1 cellular context compared by ENCODE assay signal in the genomic region with DNA sequence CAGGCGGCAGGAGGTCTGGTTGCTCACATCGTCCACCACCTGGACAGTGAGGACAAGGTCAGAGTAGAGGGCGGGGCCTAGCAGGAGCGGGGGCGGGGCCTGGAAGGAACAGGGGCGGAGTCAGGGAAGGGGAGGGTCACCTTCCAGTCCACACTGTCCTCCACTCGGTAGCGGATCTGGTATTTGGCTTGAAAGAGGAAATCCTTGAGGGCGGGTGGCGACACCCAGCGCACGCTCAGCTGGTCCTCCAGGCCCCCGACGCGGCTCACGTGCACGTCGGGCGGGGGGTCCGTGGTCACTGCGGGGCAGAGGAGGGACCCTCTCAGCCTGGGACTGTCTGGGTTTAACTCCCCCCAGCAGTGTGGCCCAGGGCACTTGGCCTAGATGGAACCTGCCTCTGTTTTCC.
TF ChIP-seq lines count a peak whose summit lies in the region.

No MANE protein-coding gene starts in this region.

TF ChIP-seq in K562, 482 proteins besides CTCF, POLR2A, EP300 and RAD21 (continued from another document and continues in another):
- TF ChIP-seq, protein P1, sequence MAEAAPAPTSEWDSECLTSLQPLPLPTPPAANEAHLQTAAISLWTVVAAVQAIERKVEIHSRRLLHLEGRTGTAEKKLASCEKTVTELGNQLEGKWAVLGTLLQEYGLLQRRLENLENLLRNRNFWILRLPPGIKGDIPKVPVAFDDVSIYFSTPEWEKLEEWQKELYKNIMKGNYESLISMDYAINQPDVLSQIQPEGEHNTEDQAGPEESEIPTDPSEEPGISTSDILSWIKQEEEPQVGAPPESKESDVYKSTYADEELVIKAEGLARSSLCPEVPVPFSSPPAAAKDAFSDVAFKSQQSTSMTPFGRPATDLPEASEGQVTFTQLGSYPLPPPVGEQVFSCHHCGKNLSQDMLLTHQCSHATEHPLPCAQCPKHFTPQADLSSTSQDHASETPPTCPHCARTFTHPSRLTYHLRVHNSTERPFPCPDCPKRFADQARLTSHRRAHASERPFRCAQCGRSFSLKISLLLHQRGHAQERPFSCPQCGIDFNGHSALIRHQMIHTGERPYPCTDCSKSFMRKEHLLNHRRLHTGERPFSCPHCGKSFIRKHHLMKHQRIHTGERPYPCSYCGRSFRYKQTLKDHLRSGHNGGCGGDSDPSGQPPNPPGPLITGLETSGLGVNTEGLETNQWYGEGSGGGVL (CRISPR knock-in tag; IDR thresholded peaks at IDR 0.05) = no peak
- TF ChIP-seq NCOR1 (IDR thresholded peaks at IDR 0.05) = no peak
- no peak for TF ChIP-seq RBM17 (IDR thresholded peaks at IDR 0.05; ENCODE audit: borderline replicate concordance, low read depth, low read length)
- no peak for TF ChIP-seq SETDB1 (IDR thresholded peaks at IDR 0.05; ENCODE audit: low read length)
- TF ChIP-seq, protein P2, sequence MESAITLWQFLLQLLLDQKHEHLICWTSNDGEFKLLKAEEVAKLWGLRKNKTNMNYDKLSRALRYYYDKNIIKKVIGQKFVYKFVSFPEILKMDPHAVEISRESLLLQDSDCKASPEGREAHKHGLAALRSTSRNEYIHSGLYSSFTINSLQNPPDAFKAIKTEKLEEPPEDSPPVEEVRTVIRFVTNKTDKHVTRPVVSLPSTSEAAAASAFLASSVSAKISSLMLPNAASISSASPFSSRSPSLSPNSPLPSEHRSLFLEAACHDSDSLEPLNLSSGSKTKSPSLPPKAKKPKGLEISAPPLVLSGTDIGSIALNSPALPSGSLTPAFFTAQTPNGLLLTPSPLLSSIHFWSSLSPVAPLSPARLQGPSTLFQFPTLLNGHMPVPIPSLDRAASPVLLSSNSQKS (CRISPR knock-in tag; IDR thresholded peaks at IDR 0.05) = no peak
- TF ChIP-seq, protein P3, sequence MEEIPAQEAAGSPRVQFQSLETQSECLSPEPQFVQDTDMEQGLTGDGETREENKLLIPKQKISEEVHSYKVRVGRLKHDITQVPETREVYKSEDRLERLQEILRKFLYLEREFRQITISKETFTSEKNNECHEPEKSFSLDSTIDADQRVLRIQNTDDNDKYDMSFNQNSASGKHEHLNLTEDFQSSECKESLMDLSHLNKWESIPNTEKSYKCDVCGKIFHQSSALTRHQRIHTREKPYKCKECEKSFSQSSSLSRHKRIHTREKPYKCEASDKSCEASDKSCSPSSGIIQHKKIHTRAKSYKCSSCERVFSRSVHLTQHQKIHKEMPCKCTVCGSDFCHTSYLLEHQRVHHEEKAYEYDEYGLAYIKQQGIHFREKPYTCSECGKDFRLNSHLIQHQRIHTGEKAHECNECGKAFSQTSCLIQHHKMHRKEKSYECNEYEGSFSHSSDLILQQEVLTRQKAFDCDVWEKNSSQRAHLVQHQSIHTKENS (CRISPR knock-in tag; IDR thresholded peaks at IDR 0.05) = no peak
- TF ChIP-seq KLF6 (CRISPR knock-in tag; IDR thresholded peaks at IDR 0.05; ENCODE audit: borderline replicate concordance) = no peak
- TF ChIP-seq ZNF134 (CRISPR knock-in tag; conservative IDR thresholded peaks at IDR 0.05) = no peak
- TF ChIP-seq POU5F1 (IDR thresholded peaks at IDR 0.05; ENCODE audit: borderline replicate concordance, low read depth, low read length, partially characterized antibody) = no peak
- TF ChIP-seq ZNF282 (CRISPR knock-in tag; IDR thresholded peaks at IDR 0.05) = no peak
- no peak for TF ChIP-seq ZNF253 (CRISPR knock-in tag; conservative IDR thresholded peaks at IDR 0.05)
- TF ChIP-seq, protein P4, sequence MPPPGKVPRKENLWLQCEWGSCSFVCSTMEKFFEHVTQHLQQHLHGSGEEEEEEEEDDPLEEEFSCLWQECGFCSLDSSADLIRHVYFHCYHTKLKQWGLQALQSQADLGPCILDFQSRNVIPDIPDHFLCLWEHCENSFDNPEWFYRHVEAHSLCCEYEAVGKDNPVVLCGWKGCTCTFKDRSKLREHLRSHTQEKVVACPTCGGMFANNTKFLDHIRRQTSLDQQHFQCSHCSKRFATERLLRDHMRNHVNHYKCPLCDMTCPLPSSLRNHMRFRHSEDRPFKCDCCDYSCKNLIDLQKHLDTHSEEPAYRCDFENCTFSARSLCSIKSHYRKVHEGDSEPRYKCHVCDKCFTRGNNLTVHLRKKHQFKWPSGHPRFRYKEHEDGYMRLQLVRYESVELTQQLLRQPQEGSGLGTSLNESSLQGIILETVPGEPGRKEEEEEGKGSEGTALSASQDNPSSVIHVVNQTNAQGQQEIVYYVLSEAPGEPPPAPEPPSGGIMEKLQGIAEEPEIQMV (tag; conservative IDR thresholded peaks at IDR 0.05; ENCODE audit: low read depth) = peak; percentile 56; the same call in 1 of the 2 replicates
- TF ChIP-seq ATF7 (IDR thresholded peaks at IDR 0.05) = peak; percentile 42; the same call in 1 of the 2 replicates
- TF ChIP-seq MAFK (IDR thresholded peaks at IDR 0.05; ENCODE audit: low read length) = no peak
- TF ChIP-seq MTF1 (CRISPR knock-in tag; IDR thresholded peaks at IDR 0.05; ENCODE audit: borderline replicate concordance) = no peak
- TF ChIP-seq SUPT5H (IDR thresholded peaks at IDR 0.05) = no peak
- TF ChIP-seq, protein P5, sequence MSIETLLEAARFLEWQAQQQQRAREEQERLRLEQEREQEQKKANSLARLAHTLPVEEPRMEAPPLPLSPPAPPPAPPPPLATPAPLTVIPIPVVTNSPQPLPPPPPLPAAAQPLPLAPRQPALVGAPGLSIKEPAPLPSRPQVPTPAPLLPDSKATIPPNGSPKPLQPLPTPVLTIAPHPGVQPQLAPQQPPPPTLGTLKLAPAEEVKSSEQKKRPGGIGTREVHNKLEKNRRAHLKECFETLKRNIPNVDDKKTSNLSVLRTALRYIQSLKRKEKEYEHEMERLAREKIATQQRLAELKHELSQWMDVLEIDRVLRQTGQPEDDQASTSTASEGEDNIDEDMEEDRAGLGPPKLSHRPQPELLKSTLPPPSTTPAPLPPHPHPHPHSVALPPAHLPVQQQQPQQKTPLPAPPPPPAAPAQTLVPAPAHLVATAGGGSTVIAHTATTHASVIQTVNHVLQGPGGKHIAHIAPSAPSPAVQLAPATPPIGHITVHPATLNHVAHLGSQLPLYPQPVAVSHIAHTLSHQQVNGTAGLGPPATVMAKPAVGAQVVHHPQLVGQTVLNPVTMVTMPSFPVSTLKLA (conservative IDR thresholded peaks at IDR 0.05) = peak in 1 of 2 experiments; percentile 63; a peak in 2 of 4 replicates
- TF ChIP-seq ZNF589 (CRISPR knock-in tag; IDR thresholded peaks at IDR 0.05; ENCODE audit: low read depth) = 0 out of 2 replicates have a peak, but pooled peaks have one; percentile 14
- no peak for TF ChIP-seq ZNF217 (CRISPR knock-in tag; IDR thresholded peaks at IDR 0.05)
- TF ChIP-seq, protein P6, sequence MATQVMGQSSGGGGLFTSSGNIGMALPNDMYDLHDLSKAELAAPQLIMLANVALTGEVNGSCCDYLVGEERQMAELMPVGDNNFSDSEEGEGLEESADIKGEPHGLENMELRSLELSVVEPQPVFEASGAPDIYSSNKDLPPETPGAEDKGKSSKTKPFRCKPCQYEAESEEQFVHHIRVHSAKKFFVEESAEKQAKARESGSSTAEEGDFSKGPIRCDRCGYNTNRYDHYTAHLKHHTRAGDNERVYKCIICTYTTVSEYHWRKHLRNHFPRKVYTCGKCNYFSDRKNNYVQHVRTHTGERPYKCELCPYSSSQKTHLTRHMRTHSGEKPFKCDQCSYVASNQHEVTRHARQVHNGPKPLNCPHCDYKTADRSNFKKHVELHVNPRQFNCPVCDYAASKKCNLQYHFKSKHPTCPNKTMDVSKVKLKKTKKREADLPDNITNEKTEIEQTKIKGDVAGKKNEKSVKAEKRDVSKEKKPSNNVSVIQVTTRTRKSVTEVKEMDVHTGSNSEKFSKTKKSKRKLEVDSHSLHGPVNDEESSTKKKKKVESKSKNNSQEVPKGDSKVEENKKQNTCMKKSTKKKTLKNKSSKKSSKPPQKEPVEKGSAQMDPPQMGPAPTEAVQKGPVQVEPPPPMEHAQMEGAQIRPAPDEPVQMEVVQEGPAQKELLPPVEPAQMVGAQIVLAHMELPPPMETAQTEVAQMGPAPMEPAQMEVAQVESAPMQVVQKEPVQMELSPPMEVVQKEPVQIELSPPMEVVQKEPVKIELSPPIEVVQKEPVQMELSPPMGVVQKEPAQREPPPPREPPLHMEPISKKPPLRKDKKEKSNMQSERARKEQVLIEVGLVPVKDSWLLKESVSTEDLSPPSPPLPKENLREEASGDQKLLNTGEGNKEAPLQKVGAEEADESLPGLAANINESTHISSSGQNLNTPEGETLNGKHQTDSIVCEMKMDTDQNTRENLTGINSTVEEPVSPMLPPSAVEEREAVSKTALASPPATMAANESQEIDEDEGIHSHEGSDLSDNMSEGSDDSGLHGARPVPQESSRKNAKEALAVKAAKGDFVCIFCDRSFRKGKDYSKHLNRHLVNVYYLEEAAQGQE (CRISPR knock-in tag; IDR thresholded peaks at IDR 0.05; ENCODE audit: low read depth) = no peak
- TF ChIP-seq ERF (CRISPR knock-in tag; IDR thresholded peaks at IDR 0.05) = no peak
- TF ChIP-seq FOXJ2 (tag; IDR thresholded peaks at IDR 0.05) = no peak
- no peak for TF ChIP-seq ETS2 (tag; IDR thresholded peaks at IDR 0.05; ENCODE audit: borderline replicate concordance, poor library complexity, severe bottlenecking)
- TF ChIP-seq, protein P7, sequence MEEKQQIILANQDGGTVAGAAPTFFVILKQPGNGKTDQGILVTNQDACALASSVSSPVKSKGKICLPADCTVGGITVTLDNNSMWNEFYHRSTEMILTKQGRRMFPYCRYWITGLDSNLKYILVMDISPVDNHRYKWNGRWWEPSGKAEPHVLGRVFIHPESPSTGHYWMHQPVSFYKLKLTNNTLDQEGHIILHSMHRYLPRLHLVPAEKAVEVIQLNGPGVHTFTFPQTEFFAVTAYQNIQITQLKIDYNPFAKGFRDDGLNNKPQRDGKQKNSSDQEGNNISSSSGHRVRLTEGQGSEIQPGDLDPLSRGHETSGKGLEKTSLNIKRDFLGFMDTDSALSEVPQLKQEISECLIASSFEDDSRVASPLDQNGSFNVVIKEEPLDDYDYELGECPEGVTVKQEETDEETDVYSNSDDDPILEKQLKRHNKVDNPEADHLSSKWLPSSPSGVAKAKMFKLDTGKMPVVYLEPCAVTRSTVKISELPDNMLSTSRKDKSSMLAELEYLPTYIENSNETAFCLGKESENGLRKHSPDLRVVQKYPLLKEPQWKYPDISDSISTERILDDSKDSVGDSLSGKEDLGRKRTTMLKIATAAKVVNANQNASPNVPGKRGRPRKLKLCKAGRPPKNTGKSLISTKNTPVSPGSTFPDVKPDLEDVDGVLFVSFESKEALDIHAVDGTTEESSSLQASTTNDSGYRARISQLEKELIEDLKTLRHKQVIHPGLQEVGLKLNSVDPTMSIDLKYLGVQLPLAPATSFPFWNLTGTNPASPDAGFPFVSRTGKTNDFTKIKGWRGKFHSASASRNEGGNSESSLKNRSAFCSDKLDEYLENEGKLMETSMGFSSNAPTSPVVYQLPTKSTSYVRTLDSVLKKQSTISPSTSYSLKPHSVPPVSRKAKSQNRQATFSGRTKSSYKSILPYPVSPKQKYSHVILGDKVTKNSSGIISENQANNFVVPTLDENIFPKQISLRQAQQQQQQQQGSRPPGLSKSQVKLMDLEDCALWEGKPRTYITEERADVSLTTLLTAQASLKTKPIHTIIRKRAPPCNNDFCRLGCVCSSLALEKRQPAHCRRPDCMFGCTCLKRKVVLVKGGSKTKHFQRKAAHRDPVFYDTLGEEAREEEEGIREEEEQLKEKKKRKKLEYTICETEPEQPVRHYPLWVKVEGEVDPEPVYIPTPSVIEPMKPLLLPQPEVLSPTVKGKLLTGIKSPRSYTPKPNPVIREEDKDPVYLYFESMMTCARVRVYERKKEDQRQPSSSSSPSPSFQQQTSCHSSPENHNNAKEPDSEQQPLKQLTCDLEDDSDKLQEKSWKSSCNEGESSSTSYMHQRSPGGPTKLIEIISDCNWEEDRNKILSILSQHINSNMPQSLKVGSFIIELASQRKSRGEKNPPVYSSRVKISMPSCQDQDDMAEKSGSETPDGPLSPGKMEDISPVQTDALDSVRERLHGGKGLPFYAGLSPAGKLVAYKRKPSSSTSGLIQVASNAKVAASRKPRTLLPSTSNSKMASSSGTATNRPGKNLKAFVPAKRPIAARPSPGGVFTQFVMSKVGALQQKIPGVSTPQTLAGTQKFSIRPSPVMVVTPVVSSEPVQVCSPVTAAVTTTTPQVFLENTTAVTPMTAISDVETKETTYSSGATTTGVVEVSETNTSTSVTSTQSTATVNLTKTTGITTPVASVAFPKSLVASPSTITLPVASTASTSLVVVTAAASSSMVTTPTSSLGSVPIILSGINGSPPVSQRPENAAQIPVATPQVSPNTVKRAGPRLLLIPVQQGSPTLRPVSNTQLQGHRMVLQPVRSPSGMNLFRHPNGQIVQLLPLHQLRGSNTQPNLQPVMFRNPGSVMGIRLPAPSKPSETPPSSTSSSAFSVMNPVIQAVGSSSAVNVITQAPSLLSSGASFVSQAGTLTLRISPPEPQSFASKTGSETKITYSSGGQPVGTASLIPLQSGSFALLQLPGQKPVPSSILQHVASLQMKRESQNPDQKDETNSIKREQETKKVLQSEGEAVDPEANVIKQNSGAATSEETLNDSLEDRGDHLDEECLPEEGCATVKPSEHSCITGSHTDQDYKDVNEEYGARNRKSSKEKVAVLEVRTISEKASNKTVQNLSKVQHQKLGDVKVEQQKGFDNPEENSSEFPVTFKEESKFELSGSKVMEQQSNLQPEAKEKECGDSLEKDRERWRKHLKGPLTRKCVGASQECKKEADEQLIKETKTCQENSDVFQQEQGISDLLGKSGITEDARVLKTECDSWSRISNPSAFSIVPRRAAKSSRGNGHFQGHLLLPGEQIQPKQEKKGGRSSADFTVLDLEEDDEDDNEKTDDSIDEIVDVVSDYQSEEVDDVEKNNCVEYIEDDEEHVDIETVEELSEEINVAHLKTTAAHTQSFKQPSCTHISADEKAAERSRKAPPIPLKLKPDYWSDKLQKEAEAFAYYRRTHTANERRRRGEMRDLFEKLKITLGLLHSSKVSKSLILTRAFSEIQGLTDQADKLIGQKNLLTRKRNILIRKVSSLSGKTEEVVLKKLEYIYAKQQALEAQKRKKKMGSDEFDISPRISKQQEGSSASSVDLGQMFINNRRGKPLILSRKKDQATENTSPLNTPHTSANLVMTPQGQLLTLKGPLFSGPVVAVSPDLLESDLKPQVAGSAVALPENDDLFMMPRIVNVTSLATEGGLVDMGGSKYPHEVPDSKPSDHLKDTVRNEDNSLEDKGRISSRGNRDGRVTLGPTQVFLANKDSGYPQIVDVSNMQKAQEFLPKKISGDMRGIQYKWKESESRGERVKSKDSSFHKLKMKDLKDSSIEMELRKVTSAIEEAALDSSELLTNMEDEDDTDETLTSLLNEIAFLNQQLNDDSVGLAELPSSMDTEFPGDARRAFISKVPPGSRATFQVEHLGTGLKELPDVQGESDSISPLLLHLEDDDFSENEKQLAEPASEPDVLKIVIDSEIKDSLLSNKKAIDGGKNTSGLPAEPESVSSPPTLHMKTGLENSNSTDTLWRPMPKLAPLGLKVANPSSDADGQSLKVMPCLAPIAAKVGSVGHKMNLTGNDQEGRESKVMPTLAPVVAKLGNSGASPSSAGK (IDR thresholded peaks at IDR 0.05) = peak; percentile 76
- TF ChIP-seq, protein P8, sequence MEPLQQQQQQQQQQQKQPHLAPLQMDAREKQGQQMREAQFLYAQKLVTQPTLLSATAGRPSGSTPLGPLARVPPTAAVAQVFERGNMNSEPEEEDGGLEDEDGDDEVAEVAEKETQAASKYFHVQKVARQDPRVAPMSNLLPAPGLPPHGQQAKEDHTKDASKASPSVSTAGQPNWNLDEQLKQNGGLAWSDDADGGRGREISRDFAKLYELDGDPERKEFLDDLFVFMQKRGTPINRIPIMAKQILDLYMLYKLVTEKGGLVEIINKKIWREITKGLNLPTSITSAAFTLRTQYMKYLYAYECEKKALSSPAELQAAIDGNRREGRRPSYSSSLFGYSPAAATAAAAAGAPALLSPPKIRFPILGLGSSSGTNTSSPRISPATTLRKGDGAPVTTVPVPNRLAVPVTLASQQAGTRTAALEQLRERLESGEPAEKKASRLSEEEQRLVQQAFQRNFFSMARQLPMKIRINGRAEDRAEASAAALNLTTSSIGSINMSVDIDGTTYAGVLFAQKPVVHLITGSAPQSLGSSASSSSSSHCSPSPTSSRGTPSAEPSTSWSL (CRISPR knock-in tag; IDR thresholded peaks at IDR 0.05; ENCODE audit: borderline replicate concordance) = no peak
- TF ChIP-seq FOXA3 (CRISPR knock-in tag; conservative IDR thresholded peaks at IDR 0.05 in 1 of 2, IDR thresholded peaks at IDR 0.05 in 1 of 2) = no peak
- TF ChIP-seq L3MBTL2 (IDR thresholded peaks at IDR 0.05) = peak; percentile 89
- no peak for TF ChIP-seq RBM25 (IDR thresholded peaks at IDR 0.05; ENCODE audit: low read depth, low read length, severe bottlenecking)
- TF ChIP-seq MYNN (IDR thresholded peaks at IDR 0.05) = no peak
- no peak for TF ChIP-seq MYNN (CRISPR knock-in tag; IDR thresholded peaks at IDR 0.05)
